Comparison of ENCODE assay signal across 10 cellular contexts in genomic region chr4:183766140-183766539, GRCh38.
"Had no signal": no experiment of that assay in that cellular context is flagged by ENCODE, and none has a peak within 500 bp of the region (broad histone marks: within the 10 kb centered on the region; RNA-seq: fewer than 3 reads in every experiment).

No MANE protein-coding gene starts in this region.

- H3K4me3 Mint-ChIP-seq: central memory CD8-positive, alpha-beta T cell; mesothelial cell of epicardium; type B pancreatic cell had no signal

- DNase-seq: activated naive CD4-positive, alpha-beta T cell treated with anti-CD3 and anti-CD28 coated beads, Interleukin-2, amount 50 U/mL, for 16 hours; cortex of kidney; effector CD8-positive, alpha-beta T cell; hypothalamus; lower lobe of right lung; nucleus accumbens had no signal

- H3K9me3 Mint-ChIP-seq: central memory CD8-positive, alpha-beta T cell; mesothelial cell of epicardium; type B pancreatic cell had no signal

- H3K36me3 Mint-ChIP-seq: mesothelial cell of epicardium, type B pancreatic cell had no signal

- H3K4me1 Mint-ChIP-seq: central memory CD8-positive, alpha-beta T cell had no signal

- H3K36me3 ChIP-seq: lower lobe of right lung had no signal

- ATAC-seq: SK-N-SH treated with all-trans-retinoic acid at 6 μM for 48 hours had no signal

- H3K9me3 ChIP-seq: lower lobe of right lung had no signal

- H3K27me3 Mint-ChIP-seq: central memory CD8-positive, alpha-beta T cell had no signal

- H3K27ac Mint-ChIP-seq: mesothelial cell of epicardium, type B pancreatic cell had no signal
